ENCODE assay signal across 1 cellular context in the genomic region with DNA sequence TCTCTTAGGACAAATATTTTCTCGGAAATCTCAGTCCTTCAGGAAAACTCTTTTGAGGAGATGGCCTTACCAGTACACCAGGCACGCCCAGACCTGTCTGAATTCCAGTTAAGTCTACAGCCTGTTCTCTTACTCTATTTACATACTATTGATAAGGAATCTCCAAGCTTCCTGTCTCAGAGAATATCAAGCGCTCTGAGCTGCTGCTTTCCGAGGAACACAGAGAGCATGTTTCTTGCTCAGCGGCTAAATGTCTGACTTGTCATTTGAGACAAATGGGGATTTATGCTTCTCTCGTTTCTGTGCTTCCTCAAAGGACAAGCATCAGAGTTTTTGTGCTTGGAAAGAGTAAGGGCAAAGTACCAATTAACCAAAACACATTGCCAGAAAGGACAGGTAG.
TF ChIP-seq lines count a peak whose summit lies in the region.

No MANE protein-coding gene starts in this region.

TF ChIP-seq in GM23338, 12 proteins besides CTCF, POLR2A, EP300 and RAD21 (continued from another document):
- TF ChIP-seq, protein P1, sequence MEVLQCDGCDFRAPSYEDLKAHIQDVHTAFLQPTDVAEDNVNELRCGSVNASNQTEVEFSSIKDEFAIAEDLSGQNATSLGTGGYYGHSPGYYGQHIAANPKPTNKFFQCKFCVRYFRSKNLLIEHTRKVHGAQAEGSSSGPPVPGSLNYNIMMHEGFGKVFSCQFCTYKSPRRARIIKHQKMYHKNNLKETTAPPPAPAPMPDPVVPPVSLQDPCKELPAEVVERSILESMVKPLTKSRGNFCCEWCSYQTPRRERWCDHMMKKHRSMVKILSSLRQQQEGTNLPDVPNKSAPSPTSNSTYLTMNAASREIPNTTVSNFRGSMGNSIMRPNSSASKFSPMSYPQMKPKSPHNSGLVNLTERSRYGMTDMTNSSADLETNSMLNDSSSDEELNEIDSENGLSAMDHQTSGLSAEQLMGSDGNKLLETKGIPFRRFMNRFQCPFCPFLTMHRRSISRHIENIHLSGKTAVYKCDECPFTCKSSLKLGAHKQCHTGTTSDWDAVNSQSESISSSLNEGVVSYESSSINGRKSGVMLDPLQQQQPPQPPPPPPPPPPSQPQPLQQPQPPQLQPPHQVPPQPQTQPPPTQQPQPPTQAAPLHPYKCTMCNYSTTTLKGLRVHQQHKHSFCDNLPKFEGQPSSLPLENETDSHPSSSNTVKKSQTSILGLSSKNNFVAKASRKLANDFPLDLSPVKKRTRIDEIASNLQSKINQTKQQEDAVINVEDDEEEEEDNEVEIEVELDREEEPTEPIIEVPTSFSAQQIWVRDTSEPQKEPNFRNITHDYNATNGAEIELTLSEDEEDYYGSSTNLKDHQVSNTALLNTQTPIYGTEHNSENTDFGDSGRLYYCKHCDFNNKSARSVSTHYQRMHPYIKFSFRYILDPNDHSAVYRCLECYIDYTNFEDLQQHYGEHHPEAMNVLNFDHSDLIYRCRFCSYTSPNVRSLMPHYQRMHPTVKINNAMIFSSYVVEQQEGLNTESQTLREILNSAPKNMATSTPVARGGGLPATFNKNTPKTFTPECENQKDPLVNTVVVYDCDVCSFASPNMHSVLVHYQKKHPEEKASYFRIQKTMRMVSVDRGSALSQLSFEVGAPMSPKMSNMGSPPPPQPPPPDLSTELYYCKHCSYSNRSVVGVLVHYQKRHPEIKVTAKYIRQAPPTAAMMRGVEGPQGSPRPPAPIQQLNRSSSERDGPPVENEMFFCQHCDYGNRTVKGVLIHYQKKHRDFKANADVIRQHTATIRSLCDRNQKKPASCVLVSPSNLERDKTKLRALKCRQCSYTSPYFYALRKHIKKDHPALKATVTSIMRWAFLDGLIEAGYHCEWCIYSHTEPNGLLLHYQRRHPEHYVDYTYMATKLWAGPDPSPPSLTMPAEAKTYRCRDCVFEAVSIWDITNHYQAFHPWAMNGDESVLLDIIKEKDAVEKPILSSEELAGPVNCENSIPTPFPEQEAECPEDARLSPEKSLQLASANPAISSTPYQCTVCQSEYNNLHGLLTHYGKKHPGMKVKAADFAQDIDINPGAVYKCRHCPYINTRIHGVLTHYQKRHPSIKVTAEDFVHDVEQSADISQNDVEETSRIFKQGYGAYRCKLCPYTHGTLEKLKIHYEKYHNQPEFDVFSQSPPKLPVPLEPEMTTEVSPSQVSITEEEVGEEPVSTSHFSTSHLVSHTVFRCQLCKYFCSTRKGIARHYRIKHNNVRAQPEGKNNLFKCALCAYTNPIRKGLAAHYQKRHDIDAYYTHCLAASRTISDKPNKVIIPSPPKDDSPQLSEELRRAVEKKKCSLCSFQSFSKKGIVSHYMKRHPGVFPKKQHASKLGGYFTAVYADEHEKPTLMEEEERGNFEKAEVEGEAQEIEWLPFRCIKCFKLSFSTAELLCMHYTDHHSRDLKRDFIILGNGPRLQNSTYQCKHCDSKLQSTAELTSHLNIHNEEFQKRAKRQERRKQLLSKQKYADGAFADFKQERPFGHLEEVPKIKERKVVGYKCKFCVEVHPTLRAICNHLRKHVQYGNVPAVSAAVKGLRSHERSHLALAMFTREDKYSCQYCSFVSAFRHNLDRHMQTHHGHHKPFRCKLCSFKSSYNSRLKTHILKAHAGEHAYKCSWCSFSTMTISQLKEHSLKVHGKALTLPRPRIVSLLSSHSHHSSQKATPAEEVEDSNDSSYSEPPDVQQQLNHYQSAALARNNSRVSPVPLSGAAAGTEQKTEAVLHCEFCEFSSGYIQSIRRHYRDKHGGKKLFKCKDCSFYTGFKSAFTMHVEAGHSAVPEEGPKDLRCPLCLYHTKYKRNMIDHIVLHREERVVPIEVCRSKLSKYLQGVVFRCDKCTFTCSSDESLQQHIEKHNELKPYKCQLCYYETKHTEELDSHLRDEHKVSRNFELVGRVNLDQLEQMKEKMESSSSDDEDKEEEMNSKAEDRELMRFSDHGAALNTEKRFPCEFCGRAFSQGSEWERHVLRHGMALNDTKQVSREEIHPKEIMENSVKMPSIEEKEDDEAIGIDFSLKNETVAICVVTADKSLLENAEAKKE (CRISPR knock-in tag; IDR thresholded peaks at IDR 0.05), result no peak
- TF ChIP-seq REST (IDR thresholded peaks at IDR 0.05; ENCODE audit: unreplicated experiment) (no peak), ZNF114 (CRISPR knock-in tag; IDR thresholded peaks at IDR 0.05) (no peak), NANOG (IDR thresholded peaks at IDR 0.05; ENCODE audit: borderline replicate concordance) (no peak), EZH2phosphoT487 (IDR thresholded peaks at IDR 0.05; ENCODE audit: unreplicated experiment) (no peak), EZH2 (IDR thresholded peaks at IDR 0.05; ENCODE audit: low read depth, unreplicated experiment) (no peak)
